ENCODE assay signal across 1 cellular context in genomic region chr4:169335331-169335730, GRCh38.
TF ChIP-seq lines count a peak whose summit lies in the region.

No MANE protein-coding gene starts in this region.

TF ChIP-seq in GM23338, 12 proteins besides CTCF, POLR2A, EP300 and RAD21 (continued from another document):
- TF ChIP-seq REST (IDR thresholded peaks at IDR 0.05; ENCODE audit: unreplicated experiment) = no peak
- TF ChIP-seq NANOG (IDR thresholded peaks at IDR 0.05; ENCODE audit: borderline replicate concordance) = no peak
- TF ChIP-seq STAT1 (IDR thresholded peaks at IDR 0.05; ENCODE audit: unreplicated experiment) = no peak
- TF ChIP-seq CREB1 (CRISPR knock-in tag; IDR thresholded peaks at IDR 0.05; ENCODE audit: low read depth) = no peak
- no peak for TF ChIP-seq EZH2 (IDR thresholded peaks at IDR 0.05; ENCODE audit: low read depth, unreplicated experiment)
- no peak for TF ChIP-seq ETS1 (IDR thresholded peaks at IDR 0.05)
- TF ChIP-seq ZNF114 (CRISPR knock-in tag; IDR thresholded peaks at IDR 0.05) = no peak
- no peak for TF ChIP-seq ZNF331 (CRISPR knock-in tag; IDR thresholded peaks at IDR 0.05; ENCODE audit: low read depth)
TF ChIP-seq in GM23338: peak in this region for 0.
